Comparison of ENCODE assay signal across 1 cellular context in genomic region chr14:77260631-77261030, GRCh38.
TF ChIP-seq lines count a peak whose summit lies in the region.

No MANE protein-coding gene starts in this region.

TF ChIP-seq in HepG2, 621 proteins besides CTCF, POLR2A, EP300 and RAD21 (continued from another document):
- TF ChIP-seq TFDP1 (CRISPR knock-in tag; IDR thresholded peaks at IDR 0.05; ENCODE audit: borderline replicate concordance) (no peak), FOXP1 (IDR thresholded peaks at IDR 0.05) (no peak), FOXP1 (CRISPR knock-in tag; IDR thresholded peaks at IDR 0.05) (no peak), FUBP1 (CRISPR knock-in tag; IDR thresholded peaks at IDR 0.05; ENCODE audit: borderline replicate concordance) (no peak)
TF ChIP-seq in HepG2: peak in this region for 0.
